Comparison of ENCODE assay signal across 1 cellular context in the genomic region with DNA sequence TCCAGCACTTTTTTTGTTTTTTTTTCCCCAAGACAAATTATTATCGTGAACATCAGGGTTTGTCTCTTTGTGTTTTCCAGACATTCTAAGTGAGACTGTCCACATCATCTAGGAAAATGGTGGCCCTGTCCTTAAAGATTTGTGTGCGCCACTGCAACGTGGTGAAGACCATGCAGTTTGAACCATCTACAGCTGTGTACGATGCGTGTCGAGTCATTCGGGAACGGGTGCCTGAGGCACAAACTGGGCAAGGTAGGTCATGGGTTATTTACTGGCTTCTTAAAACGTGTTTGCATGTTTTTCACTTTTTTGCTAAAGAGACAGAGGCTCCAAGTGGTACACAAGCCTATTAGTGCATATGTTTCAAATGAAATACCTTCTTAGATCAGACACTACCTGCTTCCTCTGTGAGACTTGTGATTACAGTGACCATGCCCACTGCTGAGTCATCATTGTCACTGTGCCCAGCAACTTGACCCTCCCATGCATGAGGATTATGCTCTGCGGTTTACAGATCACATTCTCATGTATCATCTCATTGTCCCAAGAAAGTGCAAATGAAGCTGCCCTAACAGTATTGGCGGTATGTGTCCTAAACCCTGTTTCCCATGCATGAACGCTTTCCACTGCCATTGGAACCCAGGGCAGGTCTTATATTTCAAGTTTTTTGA.
TF ChIP-seq lines count a peak whose summit lies in the region.

No MANE protein-coding gene starts in this region.

TF ChIP-seq in HCT116, 20 proteins besides CTCF, POLR2A, EP300 and RAD21 (continued from another document):
- TF ChIP-seq, protein P1, sequence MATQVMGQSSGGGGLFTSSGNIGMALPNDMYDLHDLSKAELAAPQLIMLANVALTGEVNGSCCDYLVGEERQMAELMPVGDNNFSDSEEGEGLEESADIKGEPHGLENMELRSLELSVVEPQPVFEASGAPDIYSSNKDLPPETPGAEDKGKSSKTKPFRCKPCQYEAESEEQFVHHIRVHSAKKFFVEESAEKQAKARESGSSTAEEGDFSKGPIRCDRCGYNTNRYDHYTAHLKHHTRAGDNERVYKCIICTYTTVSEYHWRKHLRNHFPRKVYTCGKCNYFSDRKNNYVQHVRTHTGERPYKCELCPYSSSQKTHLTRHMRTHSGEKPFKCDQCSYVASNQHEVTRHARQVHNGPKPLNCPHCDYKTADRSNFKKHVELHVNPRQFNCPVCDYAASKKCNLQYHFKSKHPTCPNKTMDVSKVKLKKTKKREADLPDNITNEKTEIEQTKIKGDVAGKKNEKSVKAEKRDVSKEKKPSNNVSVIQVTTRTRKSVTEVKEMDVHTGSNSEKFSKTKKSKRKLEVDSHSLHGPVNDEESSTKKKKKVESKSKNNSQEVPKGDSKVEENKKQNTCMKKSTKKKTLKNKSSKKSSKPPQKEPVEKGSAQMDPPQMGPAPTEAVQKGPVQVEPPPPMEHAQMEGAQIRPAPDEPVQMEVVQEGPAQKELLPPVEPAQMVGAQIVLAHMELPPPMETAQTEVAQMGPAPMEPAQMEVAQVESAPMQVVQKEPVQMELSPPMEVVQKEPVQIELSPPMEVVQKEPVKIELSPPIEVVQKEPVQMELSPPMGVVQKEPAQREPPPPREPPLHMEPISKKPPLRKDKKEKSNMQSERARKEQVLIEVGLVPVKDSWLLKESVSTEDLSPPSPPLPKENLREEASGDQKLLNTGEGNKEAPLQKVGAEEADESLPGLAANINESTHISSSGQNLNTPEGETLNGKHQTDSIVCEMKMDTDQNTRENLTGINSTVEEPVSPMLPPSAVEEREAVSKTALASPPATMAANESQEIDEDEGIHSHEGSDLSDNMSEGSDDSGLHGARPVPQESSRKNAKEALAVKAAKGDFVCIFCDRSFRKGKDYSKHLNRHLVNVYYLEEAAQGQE (IDR thresholded peaks at IDR 0.05; ENCODE audit: low read depth), result no peak
- peak; percentile 81 for TF ChIP-seq JUND (IDR thresholded peaks at IDR 0.05)
- TF ChIP-seq ELF1 (IDR thresholded peaks at IDR 0.05; ENCODE audit: borderline replicate concordance, low read depth), result no peak
- no peak for TF ChIP-seq EZH2phosphoT487 (IDR thresholded peaks at IDR 0.05; ENCODE audit: borderline replicate concordance)
- TF ChIP-seq CEBPB (IDR thresholded peaks at IDR 0.05; ENCODE audit: low read depth), result no peak
- TF ChIP-seq SRF (IDR thresholded peaks at IDR 0.05; ENCODE audit: low read depth), result 0 out of 2 replicates have a peak, but pooled peaks have one; percentile 37
- peak; percentile 83 for TF ChIP-seq FOSL1 (IDR thresholded peaks at IDR 0.05; ENCODE audit: low read depth)
- TF ChIP-seq CBX3 (IDR thresholded peaks at IDR 0.05; ENCODE audit: low read depth), result peak; percentile 86; the same call in 1 of the 2 replicates
- TF ChIP-seq ZFX (IDR thresholded peaks at IDR 0.05), result no peak
- TF ChIP-seq, protein P2, sequence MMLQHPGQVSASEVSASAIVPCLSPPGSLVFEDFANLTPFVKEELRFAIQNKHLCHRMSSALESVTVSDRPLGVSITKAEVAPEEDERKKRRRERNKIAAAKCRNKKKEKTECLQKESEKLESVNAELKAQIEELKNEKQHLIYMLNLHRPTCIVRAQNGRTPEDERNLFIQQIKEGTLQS (IDR thresholded peaks at IDR 0.05), result no peak
- TF ChIP-seq POLR2AphosphoS5 (IDR thresholded peaks at IDR 0.05; ENCODE audit: low read depth, low read length), result peak; percentile 43; the same call in 1 of the 2 replicates
- no peak for TF ChIP-seq TCF7L2 (IDR thresholded peaks at IDR 0.05; ENCODE audit: borderline replicate concordance, extremely low read depth, insufficient read depth, insufficient read length)
- no peak for TF ChIP-seq EZH2 (IDR thresholded peaks at IDR 0.05)
- TF ChIP-seq YY1 (IDR thresholded peaks at IDR 0.05; ENCODE audit: extremely low read depth, insufficient replicate concordance, low read depth, low read length), result no peak
- TF ChIP-seq, protein P3, sequence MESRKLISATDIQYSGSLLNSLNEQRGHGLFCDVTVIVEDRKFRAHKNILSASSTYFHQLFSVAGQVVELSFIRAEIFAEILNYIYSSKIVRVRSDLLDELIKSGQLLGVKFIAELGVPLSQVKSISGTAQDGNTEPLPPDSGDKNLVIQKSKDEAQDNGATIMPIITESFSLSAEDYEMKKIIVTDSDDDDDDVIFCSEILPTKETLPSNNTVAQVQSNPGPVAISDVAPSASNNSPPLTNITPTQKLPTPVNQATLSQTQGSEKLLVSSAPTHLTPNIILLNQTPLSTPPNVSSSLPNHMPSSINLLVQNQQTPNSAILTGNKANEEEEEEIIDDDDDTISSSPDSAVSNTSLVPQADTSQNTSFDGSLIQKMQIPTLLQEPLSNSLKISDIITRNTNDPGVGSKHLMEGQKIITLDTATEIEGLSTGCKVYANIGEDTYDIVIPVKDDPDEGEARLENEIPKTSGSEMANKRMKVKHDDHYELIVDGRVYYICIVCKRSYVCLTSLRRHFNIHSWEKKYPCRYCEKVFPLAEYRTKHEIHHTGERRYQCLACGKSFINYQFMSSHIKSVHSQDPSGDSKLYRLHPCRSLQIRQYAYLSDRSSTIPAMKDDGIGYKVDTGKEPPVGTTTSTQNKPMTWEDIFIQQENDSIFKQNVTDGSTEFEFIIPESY (IDR thresholded peaks at IDR 0.05; ENCODE audit: extremely low read depth, insufficient replicate concordance, low read length), result no peak
- TF ChIP-seq ZNF274 (IDR thresholded peaks at IDR 0.05; ENCODE audit: low read depth, low read length), result no peak
- TF ChIP-seq, protein P4, sequence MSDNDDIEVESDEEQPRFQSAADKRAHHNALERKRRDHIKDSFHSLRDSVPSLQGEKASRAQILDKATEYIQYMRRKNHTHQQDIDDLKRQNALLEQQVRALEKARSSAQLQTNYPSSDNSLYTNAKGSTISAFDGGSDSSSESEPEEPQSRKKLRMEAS (IDR thresholded peaks at IDR 0.05), result peak; percentile 78
- TF ChIP-seq EGR1 (IDR thresholded peaks at IDR 0.05; ENCODE audit: low read depth), result no peak
